Comparison of ENCODE assay signal across 13 cellular contexts in the genomic region with DNA sequence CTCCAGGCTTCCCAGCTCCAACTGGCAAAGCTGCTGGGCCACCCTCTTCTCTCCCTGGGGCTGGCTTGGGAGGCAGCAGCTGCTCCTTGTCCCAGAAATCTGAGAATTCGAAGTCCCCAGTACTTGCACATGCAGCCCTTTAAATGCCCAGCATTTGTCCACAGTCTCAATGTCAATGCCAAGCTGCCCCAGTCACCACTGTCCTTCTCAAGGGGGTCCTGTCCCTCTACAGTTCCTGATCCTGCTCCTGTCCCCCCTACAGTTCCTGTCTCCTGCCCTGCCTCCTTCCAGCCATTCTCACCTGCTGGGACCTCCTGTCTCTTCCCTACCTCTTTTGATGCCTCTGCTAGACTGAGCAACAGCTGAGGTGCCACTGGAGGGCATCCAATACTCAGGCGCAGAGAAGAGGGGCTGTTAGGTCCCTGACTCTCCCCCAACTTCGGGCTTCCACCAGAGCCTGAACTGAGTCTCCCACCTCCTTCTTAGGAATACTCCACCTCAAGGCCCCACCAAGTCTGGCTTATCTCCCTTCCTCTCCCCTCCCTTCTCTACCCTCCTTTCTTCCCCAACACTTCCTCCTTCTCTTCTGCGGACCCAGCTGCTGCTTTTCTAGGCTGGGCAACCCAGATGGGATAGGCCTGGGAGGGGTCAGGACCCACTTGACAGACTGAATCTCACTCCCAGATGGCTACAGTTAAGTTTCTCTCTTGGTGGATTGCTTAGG. TPM values are rescaled to one million over a fixed set of nuclear protein-coding genes. Genes with fewer than 3 reads are reported as not detected.
DNase-seq lines count a peak whose midpoint lies in the region; ATAC-seq and TF ChIP-seq lines count a peak whose summit lies in the region.
"Had no signal": no experiment of that assay in that cellular context is flagged by ENCODE, and none has a peak within 500 bp of the region (broad histone marks: within the 10 kb centered on the region; RNA-seq: fewer than 3 reads in every experiment).

No MANE protein-coding gene starts in this region.

- TF ChIP-seq CTCF in WERI-Rb-1 (IDR thresholded peaks at IDR 0.05; ENCODE audit: low read depth, low read length) (no peak), type B pancreatic cell (conservative IDR thresholded peaks at IDR 0.05) (no peak)

- peaks cover 58% of the 10 kb centered on the region for H3K4me1 Mint-ChIP-seq in activated T-cell treated with anti-CD3 and anti-CD28 coated beads, Interleukin-2, amount 50 U/mL, for 72 hours (ENCODE audit: low read depth)
- H3K4me1 Mint-ChIP-seq in activated T-cell treated with anti-CD3 and anti-CD28 coated beads, Interleukin-2, amount 50 U/mL, for 24 hours (ENCODE audit: low read depth), result peaks cover 55% of the 10 kb centered on the region
- H3K4me1 Mint-ChIP-seq in type B pancreatic cell (ENCODE audit: unreplicated experiment), result peaks cover 11% of the 10 kb centered on the region
- H3K4me1 Mint-ChIP-seq in activated CD8-positive, alpha-beta T cell treated with anti-CD3 and anti-CD28 coated beads, Interleukin-2, amount 10 ng/mL, durations not matched to agents 7 days and 5 days (ENCODE audit: low read depth), result peaks cover 56% of the 10 kb centered on the region

- H3K9me3 Mint-ChIP-seq in activated T-cell treated with anti-CD3 and anti-CD28 coated beads, Interleukin-2, amount 50 U/mL, for 72 hours, result no peaks in the 10 kb centered on the region
- no peaks in the 10 kb centered on the region for H3K9me3 Mint-ChIP-seq in activated T-cell treated with anti-CD3 and anti-CD28 coated beads, Interleukin-2, amount 50 U/mL, for 24 hours
- H3K9me3 Mint-ChIP-seq in type B pancreatic cell, result no peaks in the 10 kb centered on the region
- H3K9me3 Mint-ChIP-seq in activated CD8-positive, alpha-beta T cell treated with anti-CD3 and anti-CD28 coated beads, Interleukin-2, amount 10 ng/mL, durations not matched to agents 7 days and 5 days (ENCODE audit: insufficient read depth), result no peaks in the 10 kb centered on the region

- H3K36me3 Mint-ChIP-seq in activated T-cell treated with anti-CD3 and anti-CD28 coated beads, Interleukin-2, amount 50 U/mL, for 72 hours (ENCODE audit: insufficient read depth in 2 of 2), result no peaks in the 10 kb centered on the region
- H3K36me3 Mint-ChIP-seq in activated T-cell treated with anti-CD3 and anti-CD28 coated beads, Interleukin-2, amount 50 U/mL, for 24 hours (ENCODE audit: low read depth), result no peaks in the 10 kb centered on the region
- H3K36me3 Mint-ChIP-seq in type B pancreatic cell, result no peaks in the 10 kb centered on the region
- H3K36me3 Mint-ChIP-seq in activated CD8-positive, alpha-beta T cell treated with anti-CD3 and anti-CD28 coated beads, Interleukin-2, amount 10 ng/mL, durations not matched to agents 7 days and 5 days (ENCODE audit: low read depth), result peaks cover 5% of the 10 kb centered on the region

- POLR2A ChIA-PET in activated CD8-positive, alpha-beta T cell treated with anti-CD3 and anti-CD28 coated beads, Interleukin-2, amount 10 ng/mL, durations not matched to agents 7 days and 5 days (lab: Charles Lee), result no interaction called here

- peaks cover 97% of the 10 kb centered on the region for H3K27me3 ChIP-seq in WERI-Rb-1 (ENCODE audit: insufficient read depth, low read depth, severe bottlenecking)
- peaks cover 14 to 33% of the 10 kb centered on the region in 2 donors for H3K27me3 ChIP-seq in mucosa of rectum (ENCODE audit: control insufficient read depth in 2 of 2, insufficient read depth in 2 of 2, low read length in 2 of 2)

- H3K9me3 ChIP-seq in WERI-Rb-1 (ENCODE audit: severe bottlenecking), result no peaks in the 10 kb centered on the region
- H3K9me3 ChIP-seq in mucosa of rectum (ENCODE audit: control insufficient read depth in 2 of 2, low read length in 2 of 2), result no peaks in the 10 kb centered on the region
- H3K9me3 ChIP-seq: adrenal gland, right lobe of liver had no signal

- H3K27ac Mint-ChIP-seq in activated T-cell treated with anti-CD3 and anti-CD28 coated beads, Interleukin-2, amount 50 U/mL, for 72 hours, result no peak overlapping the region
- H3K27ac Mint-ChIP-seq in activated T-cell treated with anti-CD3 and anti-CD28 coated beads, Interleukin-2, amount 50 U/mL, for 24 hours, result no peak overlapping the region
- H3K27ac Mint-ChIP-seq in type B pancreatic cell, result no peak overlapping the region
- H3K27ac Mint-ChIP-seq in activated CD8-positive, alpha-beta T cell treated with anti-CD3 and anti-CD28 coated beads, Interleukin-2, amount 10 ng/mL, durations not matched to agents 7 days and 5 days, result no peak overlapping the region

- peaks cover 43 to 67% of the 10 kb centered on the region in 2 donors for H3K4me1 ChIP-seq in mucosa of rectum (ENCODE audit: control insufficient read depth in 2 of 2, insufficient read depth in 2 of 2, low read length in 2 of 2)

- H3K4me3 ChIP-seq in WERI-Rb-1 (ENCODE audit: low read depth, low read length), result no peak overlapping the region
- H3K4me3 ChIP-seq in mucosa of rectum (ENCODE audit: low read length in 2 of 2), result peak overlapping the region; percentile 83 to 87
- H3K4me3 ChIP-seq: right lobe of liver had no signal

- H3K27ac ChIP-seq in WERI-Rb-1 (no peak overlapping the region), mucosa of rectum (ENCODE audit: low read depth in 2 of 2, low read length in 2 of 2) (peak overlapping the region; percentile 91 to 93)
- H3K27ac ChIP-seq: adrenal gland, right lobe of liver had no signal

- H3K27me3 Mint-ChIP-seq in activated T-cell treated with anti-CD3 and anti-CD28 coated beads, Interleukin-2, amount 50 U/mL, for 72 hours (ENCODE audit: low read depth), result peaks cover 93% of the 10 kb centered on the region
- peaks cover 97% of the 10 kb centered on the region for H3K27me3 Mint-ChIP-seq in activated T-cell treated with anti-CD3 and anti-CD28 coated beads, Interleukin-2, amount 50 U/mL, for 24 hours
- peaks cover 98% of the 10 kb centered on the region for H3K27me3 Mint-ChIP-seq in type B pancreatic cell
- peaks cover 90% of the 10 kb centered on the region for H3K27me3 Mint-ChIP-seq in activated CD8-positive, alpha-beta T cell treated with anti-CD3 and anti-CD28 coated beads, Interleukin-2, amount 10 ng/mL, durations not matched to agents 7 days and 5 days (ENCODE audit: low read depth)

- peak in 1 of 2 donors; percentile 1 for DNase-seq in activated T-cell treated with anti-CD3 and anti-CD28 coated beads, Interleukin-2, amount 50 U/mL, for 72 hours
- no peak for DNase-seq in activated T-cell treated with anti-CD3 and anti-CD28 coated beads, Interleukin-2, amount 50 U/mL, for 24 hours
- peak; percentile 9 for DNase-seq in WERI-Rb-1
- no peak for DNase-seq in type B pancreatic cell (ENCODE audit: extremely low spot score, unreplicated experiment)
- no peak for DNase-seq in activated CD8-positive, alpha-beta T cell treated with anti-CD3 and anti-CD28 coated beads, Interleukin-2, amount 10 ng/mL, durations not matched to agents 7 days and 5 days
- DNase-seq in GM19238 (ENCODE audit: insufficient read length, low spot score), result no peak
- DNase-seq: mammary epithelial cell, NCI-H2171, RPMI8226 had no signal

- ATAC-seq in activated T-cell treated with anti-CD3 and anti-CD28 coated beads, Interleukin-2, amount 50 U/mL, for 72 hours (replicated peaks in 1 of 2), result no peak
- no peak for ATAC-seq in activated CD8-positive, alpha-beta T cell treated with anti-CD3 and anti-CD28 coated beads, Interleukin-2, amount 10 ng/mL, durations not matched to agents 7 days and 5 days
- no peak for ATAC-seq in GM18873 (IDR thresholded peaks at IDR 0.05; ENCODE audit: low FRiP score, unreplicated experiment)

- H3K9ac ChIP-seq in mucosa of rectum (ENCODE audit: low read depth in 1 of 2, low read length in 2 of 2), result peak overlapping the region; percentile 90 to 96

- H3K4me3 Mint-ChIP-seq in activated T-cell treated with anti-CD3 and anti-CD28 coated beads, Interleukin-2, amount 50 U/mL, for 72 hours, result peak overlapping the region; percentile 2 to 75
- H3K4me3 Mint-ChIP-seq in activated T-cell treated with anti-CD3 and anti-CD28 coated beads, Interleukin-2, amount 50 U/mL, for 24 hours, result no peak overlapping the region
- H3K4me3 Mint-ChIP-seq in type B pancreatic cell, result peak overlapping the region; percentile 10
- H3K4me3 Mint-ChIP-seq in activated CD8-positive, alpha-beta T cell treated with anti-CD3 and anti-CD28 coated beads, Interleukin-2, amount 10 ng/mL, durations not matched to agents 7 days and 5 days, result no peak overlapping the region

- CTCF ChIA-PET in activated CD8-positive, alpha-beta T cell treated with anti-CD3 and anti-CD28 coated beads, Interleukin-2, amount 10 ng/mL, durations not matched to agents 7 days and 5 days (lab: Charles Lee), result interaction anchor here (0.7 to 4.4 kb wide), 6 partner anchors 10 to 336 kb away, joined by 3 to 25 read pairs (median 4); no protein-coding TSS in a partner anchor

- no peaks in the 10 kb centered on the region for H3K36me3 ChIP-seq in WERI-Rb-1
- H3K36me3 ChIP-seq in mucosa of rectum (ENCODE audit: control insufficient read depth in 2 of 2, insufficient read depth in 2 of 2, low read length in 2 of 2), result no peaks in the 10 kb centered on the region
- H3K36me3 ChIP-seq: adrenal gland, right lobe of liver had no signal

RNA-seq across cellular contexts. Expression of a gene that starts 4.7 kb away (rescaled TPM):
- total RNA-seq in activated T-cell treated with anti-CD3 and anti-CD28 coated beads, Interleukin-2, amount 50 U/mL, for 72 hours, result under 1 TPM; 0.09 to 0.14 TPM
- total RNA-seq in type B pancreatic cell (ENCODE audit: low replicate concordance), result 1.2 TPM in 1 of 2 replicates, not detected in the other
- not detected for total RNA-seq in activated CD8-positive, alpha-beta T cell treated with anti-CD3 and anti-CD28 coated beads, Interleukin-2, amount 10 ng/mL, durations not matched to agents 7 days and 5 days
- total RNA-seq: right lobe of liver had no signal

RNA-seq across cellular contexts. Expression of a gene that starts 10.2 kb away (rescaled TPM):
- not detected for total RNA-seq in activated T-cell treated with anti-CD3 and anti-CD28 coated beads, Interleukin-2, amount 50 U/mL, for 72 hours
- total RNA-seq in type B pancreatic cell (ENCODE audit: low replicate concordance), result 0.75 and 1.5 TPM in 2 replicates
- total RNA-seq in activated CD8-positive, alpha-beta T cell treated with anti-CD3 and anti-CD28 coated beads, Interleukin-2, amount 10 ng/mL, durations not matched to agents 7 days and 5 days, result not detected
- total RNA-seq: mammary epithelial cell, right lobe of liver had no signal

RNA-seq across cellular contexts. Expression of a gene that starts 15.6 kb away (rescaled TPM):
- total RNA-seq in activated T-cell treated with anti-CD3 and anti-CD28 coated beads, Interleukin-2, amount 50 U/mL, for 72 hours, result under 1 TPM; 0.19 to 0.26 TPM
- 0.29 and 4.9 TPM in 2 replicates for total RNA-seq in type B pancreatic cell (ENCODE audit: low replicate concordance)
- total RNA-seq in activated CD8-positive, alpha-beta T cell treated with anti-CD3 and anti-CD28 coated beads, Interleukin-2, amount 10 ng/mL, durations not matched to agents 7 days and 5 days, result not detected
- total RNA-seq: right lobe of liver had no signal

RNA-seq across cellular contexts. Expression of a gene that starts 24.4 kb away (rescaled TPM):
- not detected for total RNA-seq in activated T-cell treated with anti-CD3 and anti-CD28 coated beads, Interleukin-2, amount 50 U/mL, for 72 hours
- total RNA-seq in type B pancreatic cell (ENCODE audit: low replicate concordance), result 0.67 and 4.1 TPM in 2 replicates
- not detected for total RNA-seq in activated CD8-positive, alpha-beta T cell treated with anti-CD3 and anti-CD28 coated beads, Interleukin-2, amount 10 ng/mL, durations not matched to agents 7 days and 5 days

RNA-seq across cellular contexts. Expression of a gene that starts 33.2 kb away (rescaled TPM):
- not detected for total RNA-seq in activated T-cell treated with anti-CD3 and anti-CD28 coated beads, Interleukin-2, amount 50 U/mL, for 72 hours
- 3.2 and 6.2 TPM in 2 replicates for total RNA-seq in type B pancreatic cell (ENCODE audit: low replicate concordance)
- not detected for total RNA-seq in activated CD8-positive, alpha-beta T cell treated with anti-CD3 and anti-CD28 coated beads, Interleukin-2, amount 10 ng/mL, durations not matched to agents 7 days and 5 days
- total RNA-seq: right lobe of liver had no signal

Comparison
In these comparisons a context has a peak if more than half of its experiments do, and no peak if none do; other contexts are left out.
1. H3K4me3 Mint-ChIP-seq: peak in activated T-cell treated with anti-CD3 and anti-CD28 coated beads, Interleukin-2, amount 50 U/mL, for 72 hours (2 of 2) and type B pancreatic cell (single experiment); none in activated T-cell treated with anti-CD3 and anti-CD28 coated beads, Interleukin-2, amount 50 U/mL, for 24 hours (single experiment) and activated CD8-positive, alpha-beta T cell treated with anti-CD3 and anti-CD28 coated beads, Interleukin-2, amount 10 ng/mL, durations not matched to agents 7 days and 5 days (single experiment).